ENCODE assay signal across 17 cellular contexts in the genomic region with DNA sequence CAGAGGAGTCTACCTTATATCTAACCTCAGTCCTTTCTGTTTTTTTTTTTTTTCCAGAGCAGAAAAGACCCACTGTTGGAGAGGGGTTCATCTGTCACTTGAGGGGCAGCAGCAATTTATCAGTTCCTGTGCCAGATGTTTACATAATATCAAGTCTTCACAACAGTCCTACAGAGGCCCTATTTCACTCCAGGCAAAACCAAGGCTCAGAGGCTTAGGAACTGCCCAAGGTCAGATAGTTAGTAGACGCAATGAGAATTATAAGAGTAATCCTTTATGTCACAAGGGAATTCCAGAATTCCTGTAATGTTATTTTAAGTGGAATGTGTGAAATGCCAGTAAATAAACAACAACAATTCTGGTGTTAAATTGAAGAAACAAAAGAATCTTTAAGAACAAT.
DNase-seq lines count a peak whose midpoint lies in the region; ATAC-seq and TF ChIP-seq lines count a peak whose summit lies in the region.
"Had no signal": no experiment of that assay in that cellular context is flagged by ENCODE, and none has a peak within 500 bp of the region (broad histone marks: within the 10 kb centered on the region; RNA-seq: fewer than 3 reads in every experiment).

No MANE protein-coding gene starts in this region.

- H3K36me3 ChIP-seq in HUES64 (ENCODE audit: insufficient read depth, low read length) (no peaks in the 10 kb centered on the region), iPS-20b (ENCODE audit: insufficient read depth, low read depth, low read length) (no peaks in the 10 kb centered on the region), esophagus squamous epithelium (no peaks in the 10 kb centered on the region)

- H3K9ac ChIP-seq in HUES64 (ENCODE audit: low read depth, low read length) (no peak overlapping the region), iPS-20b (ENCODE audit: low read depth, low read length) (no peak overlapping the region; the same call in 1 of the 2 replicates)

- H3K4me3 ChIP-seq in HUES64 (ENCODE audit: low read length), result no peak overlapping the region
- peak overlapping the region; percentile 8; the same call in 1 of the 2 replicates for H3K4me3 ChIP-seq in iPS-20b (ENCODE audit: low read length)
- no peak overlapping the region for H3K4me3 ChIP-seq in esophagus squamous epithelium
- H3K4me3 ChIP-seq: A549 had no signal

- DNase-seq in NCI-H82 (lab: John Stamatoyannopoulos, UW) (peak; percentile 13), NCI-H82 treated with DMSO at 0.1 percent for 48 hours (lab: John Stamatoyannopoulos, UW; ENCODE audit: unreplicated experiment) (no peak), esophagus squamous epithelium (lab: John Stamatoyannopoulos, UW) (no peak), medulla oblongata (ENCODE audit: extremely low spot score) (no peak)
- DNase-seq: AML-193; CD4-positive, alpha-beta T cell; DMS79; GDM1; HFFc6 had no signal

- 86% methylated on average over 1 of the region's 1 CpG for WGBS in HUES64
- 48 to 69% methylated on average over 1 of the region's 1 CpG for WGBS in esophagus squamous epithelium, 2 donors

- intact Hi-C loops in esophagus squamous epithelium (cut with DNase I), result no loop called here

- no peak for ATAC-seq in GM21360 (IDR thresholded peaks at IDR 0.05; ENCODE audit: unreplicated experiment)
- ATAC-seq: A549, HCT116 had no signal

- TF ChIP-seq CTCF in esophagus squamous epithelium (IDR thresholded peaks at IDR 0.05), result no peak

- H3K27ac ChIP-seq in HUES64 (ENCODE audit: low read depth, low read length) (peak overlapping the region; percentile 31; the same call in 1 of the 2 replicates), iPS-20b (ENCODE audit: low read length) (no peak overlapping the region), esophagus squamous epithelium (no peak overlapping the region)
- H3K27ac ChIP-seq: 22Rv1, A549, C4-2B, HL-60 had no signal

- H3K4me1 ChIP-seq in HUES64 (ENCODE audit: insufficient read depth, low read length) (peaks cover 31% of the 10 kb centered on the region), iPS-20b (ENCODE audit: insufficient read depth, low read length) (peaks cover 17% of the 10 kb centered on the region), esophagus squamous epithelium (no peaks in the 10 kb centered on the region)
- H3K4me1 ChIP-seq: A549 had no signal

- H3K27me3 ChIP-seq in HUES64 (ENCODE audit: insufficient read depth, low read length), result no peaks in the 10 kb centered on the region
- no peaks in the 10 kb centered on the region for H3K27me3 ChIP-seq in iPS-20b (ENCODE audit: insufficient read depth, low read length)
- H3K27me3 ChIP-seq in esophagus squamous epithelium, result no peaks in the 10 kb centered on the region

- H3K9me3 ChIP-seq in HUES64 (ENCODE audit: insufficient read depth, low read depth, low read length) (no peaks in the 10 kb centered on the region), iPS-20b (ENCODE audit: insufficient read depth, low read depth, low read length) (no peaks in the 10 kb centered on the region), esophagus squamous epithelium (no peaks in the 10 kb centered on the region)
- H3K9me3 ChIP-seq: A549 had no signal

- TF ChIP-seq POLR2A in esophagus squamous epithelium (IDR thresholded peaks at IDR 0.05), result no peak
